ENCODE assay signal across 1 cellular context in the genomic region with DNA sequence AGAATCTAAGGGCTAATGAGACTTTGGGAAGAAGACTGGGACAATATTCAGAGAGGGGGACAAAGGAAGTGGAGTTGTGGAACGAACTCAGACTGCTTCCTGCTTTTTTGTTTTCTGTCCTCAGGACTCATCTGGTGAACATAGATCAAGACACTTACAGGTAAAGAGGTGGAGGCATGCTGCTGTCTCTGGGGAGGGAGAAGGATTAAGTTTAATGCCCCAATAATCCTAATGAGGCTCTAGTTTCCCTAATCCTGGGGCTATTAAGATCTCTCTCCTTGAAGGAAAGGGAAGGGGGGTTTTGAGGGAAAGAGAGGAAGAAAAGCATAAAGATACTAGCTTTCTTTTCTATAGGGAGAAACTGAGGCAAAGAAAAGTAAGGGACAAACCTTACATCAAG.
TF ChIP-seq lines count a peak whose summit lies in the region.

No MANE protein-coding gene starts in this region.

TF ChIP-seq in GM23338, 12 proteins besides CTCF, POLR2A, EP300 and RAD21:
- TF ChIP-seq CREB1 (CRISPR knock-in tag; IDR thresholded peaks at IDR 0.05; ENCODE audit: low read depth) = no peak
